ENCODE assay signal across 18 cellular contexts in the genomic region with DNA sequence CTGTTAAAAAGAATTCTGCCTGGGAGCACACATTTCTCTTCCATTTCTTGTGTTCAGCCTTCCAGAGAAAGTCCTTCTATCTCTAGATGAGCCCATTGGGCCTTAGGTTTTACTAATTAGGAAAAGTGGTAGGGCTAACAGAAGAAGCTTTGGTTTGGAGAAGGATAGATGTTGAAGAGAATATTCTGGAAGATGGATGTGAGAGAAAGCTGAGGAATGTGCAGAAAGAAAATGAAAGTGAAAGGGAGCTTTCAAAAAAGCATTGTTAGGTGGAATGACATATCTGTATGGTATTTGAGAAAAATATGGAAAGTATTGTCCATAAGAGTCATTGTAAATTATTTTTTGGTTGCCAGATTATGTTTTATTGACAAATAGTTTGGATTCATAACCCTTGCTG.
DNase-seq lines count a peak whose midpoint lies in the region; ATAC-seq, FAIRE-seq and TF ChIP-seq lines count a peak whose summit lies in the region.
"Had no signal": no experiment of that assay in that cellular context is flagged by ENCODE, and none has a peak within 500 bp of the region (broad histone marks: within the 10 kb centered on the region; RNA-seq: fewer than 3 reads in every experiment).

No MANE protein-coding gene starts in this region.

- H3K79me2 ChIP-seq in astrocyte (ENCODE audit: insufficient read depth, low read length), result no peaks in the 10 kb centered on the region

- H2BK20ac ChIP-seq in IMR-90 (ENCODE audit: low read depth, low read length), result 0 out of 2 replicates have a peak overlapping the region, but pooled peaks have one; percentile 9

- H3K36me3 Mint-ChIP-seq in Calu3 (ENCODE audit: insufficient read depth, unreplicated experiment) (peaks cover 8% of the 10 kb centered on the region), astrocyte (ENCODE audit: low read depth, unreplicated experiment) (no peaks in the 10 kb centered on the region)

- peak overlapping the region; percentile 52; the same call in 1 of the 2 replicates for H2BK120ac ChIP-seq in IMR-90 (ENCODE audit: low read depth, low read length)

- H4K8ac ChIP-seq in IMR-90 (ENCODE audit: low read depth in 2 of 2, low read length in 2 of 2), result peak overlapping the region in 1 of 2 experiments; percentile 48; a peak in 2 of 4 replicates

- no peaks in the 10 kb centered on the region for H3K36me3 ChIP-seq in IMR-90 (ENCODE audit: control insufficient read depth, insufficient read depth, low read length)
- no peaks in the 10 kb centered on the region for H3K36me3 ChIP-seq in astrocyte (ENCODE audit: insufficient read depth, low read length)
- H3K36me3 ChIP-seq: esophagus squamous epithelium had no signal

- FAIRE-seq in astrocyte (lab: Jason Lieb, UNC), result no peak
- FAIRE-seq: GM19239 had no signal

- dilution Hi-C loops in IMR-90 (cut with HindIII; ENCODE audit: low sequenced_read_pairs, unreplicated experiment), result no loop called here

- no peak overlapping the region for H2BK5ac ChIP-seq in IMR-90 (ENCODE audit: low read depth, low read length, poor library complexity, severe bottlenecking)

- ATAC-seq in IMR-90 (ENCODE audit: low read depth), result no peak
- no peak for ATAC-seq in GM21737 (IDR thresholded peaks at IDR 0.05; ENCODE audit: unreplicated experiment)
- ATAC-seq: activated CD4-positive, alpha-beta T cell treated with anti-CD3 and anti-CD28 coated beads for 36 hours; left lobe of liver had no signal

- DNase-seq in Calu3 (no peak), IMR-90 (peak; percentile 17), astrocyte (ENCODE audit: low read depth) (peak; percentile 31), iris pigment epithelial cell (ENCODE audit: low read depth) (peak; percentile 67), HPDE6-E6E7 (ENCODE audit: extremely low spot score) (no peak), COR-L47 (lab: John Stamatoyannopoulos, UW) (no peak), DMS 273 (lab: John Stamatoyannopoulos, UW; ENCODE audit: unreplicated experiment) (no peak)
- DNase-seq: activated CD4-positive, alpha-beta T cell treated with anti-CD3 and anti-CD28 coated beads for 36 hours; activated naive CD4-positive, alpha-beta T cell treated with anti-CD3 and anti-CD28 coated beads for 36 hours; AML-193; esophagus squamous epithelium; NCI-H1417 treated with DMSO at 0.1 percent for 48 hours; stimulated activated CD4-positive, alpha-beta T cell treated with anti-CD3 and anti-CD28 coated beads, Interleukin-2, amount 100 ng/mL, for 48 hours; substantia nigra; T-helper 9 cell had no signal

- H3K4me1 Mint-ChIP-seq in Calu3 (ENCODE audit: low read depth, unreplicated experiment) (peaks cover 47% of the 10 kb centered on the region), astrocyte (ENCODE audit: low read depth, unreplicated experiment) (peaks cover 23% of the 10 kb centered on the region)
- H3K4me1 Mint-ChIP-seq: activated CD4-positive, alpha-beta T cell treated with anti-CD3 and anti-CD28 coated beads for 36 hours had no signal

- no peak overlapping the region for H4K91ac ChIP-seq in IMR-90 (ENCODE audit: insufficient read depth, low read depth, low read length)

- no peaks in the 10 kb centered on the region for H3K79me1 ChIP-seq in IMR-90 (ENCODE audit: low read depth in 1 of 2, low read length in 2 of 2)

- H3K56ac ChIP-seq in IMR-90 (ENCODE audit: extremely low read depth, insufficient read depth, low read length), result no peak overlapping the region

- H3K27ac Mint-ChIP-seq in Calu3 (ENCODE audit: unreplicated experiment), result peak overlapping the region; percentile 90
- peak overlapping the region; percentile 95 for H3K27ac Mint-ChIP-seq in astrocyte (ENCODE audit: unreplicated experiment)
- H3K27ac Mint-ChIP-seq: activated CD4-positive, alpha-beta T cell treated with anti-CD3 and anti-CD28 coated beads for 36 hours; activated naive CD4-positive, alpha-beta T cell treated with anti-CD3 and anti-CD28 coated beads for 36 hours had no signal

- no peak for TF ChIP-seq RAD21 in IMR-90 (IDR thresholded peaks at IDR 0.05; ENCODE audit: low read length)

- H3K4ac ChIP-seq in IMR-90 (ENCODE audit: low read depth, low read length), result no peak overlapping the region

- H3K9me1 ChIP-seq in IMR-90 (ENCODE audit: insufficient read depth, low read length), result no peaks in the 10 kb centered on the region

- H3K4me2 ChIP-seq in IMR-90 (ENCODE audit: low read depth, low read length) (peak overlapping the region; percentile 93; the same call in 1 of the 2 replicates), astrocyte (ENCODE audit: low read length) (peak overlapping the region; percentile 73)

- intact Hi-C loops in Calu3 (cut with micrococcal nuclease; ENCODE audit: unreplicated experiment), result loop anchor here (5.0 to 10.0 kb wide), 3 partner anchors 40 to 468 kb away; no protein-coding TSS in a partner anchor
- intact Hi-C loops in IMR-90 (cut with micrococcal nuclease), result no loop called here

- no peak for TF ChIP-seq POLR2A in IMR-90 (IDR thresholded peaks at IDR 0.05; ENCODE audit: low read depth, low read length)

- H3K27ac ChIP-seq in IMR-90 (ENCODE audit: insufficient read depth, low read length), result no peak overlapping the region
- peak overlapping the region; percentile 66 for H3K27ac ChIP-seq in astrocyte (ENCODE audit: low read depth, low read length)
- H3K27ac ChIP-seq: esophagus squamous epithelium had no signal

- no peak overlapping the region for H3K14ac ChIP-seq in IMR-90 (replicated peaks; ENCODE audit: low read depth, low read length)

- H2AFZ ChIP-seq in IMR-90 (replicated peaks; ENCODE audit: low read length, poor library complexity) (no peak overlapping the region), astrocyte (ENCODE audit: low read depth, low read length) (peak overlapping the region; percentile 49)

- no peak overlapping the region for H2AK5ac ChIP-seq in IMR-90 (ENCODE audit: low read depth, low read length)

- in situ Hi-C loops in IMR-90 (cut with MboI; ENCODE audit: low sequenced_read_pairs), result no loop called here

- CTCF ChIA-PET in Calu3 (lab: Charles Lee) (no interaction called here), IMR-90 (lab: Yijun Ruan, JAX) (interaction anchor here (1.3 kb wide), 2 partner anchors 14 to 471 kb away, joined by 3 to 4 read pairs; no protein-coding TSS in a partner anchor)

- H3K4me3 ChIP-seq in IMR-90 (ENCODE audit: insufficient read depth, low read depth, low read length), result no peak overlapping the region; the same call in 1 of the 2 replicates
- H3K4me3 ChIP-seq in astrocyte (ENCODE audit: insufficient read depth, low read depth, low read length), result peak overlapping the region; percentile 23
- H3K4me3 ChIP-seq: esophagus squamous epithelium had no signal

- H2AK9ac ChIP-seq in IMR-90 (replicated peaks; ENCODE audit: low read depth, low read length, poor library complexity), result no peak overlapping the region

- BruUV-seq in Calu3 (replicated peaks; lab: Mats Ljungman, UMichigan), result no TSS peak
- BruUV-seq in IMR-90 (replicated peaks; lab: Mats Ljungman, UMichigan), result no TSS peak

- no peaks in the 10 kb centered on the region for H3K27me3 Mint-ChIP-seq in Calu3 (ENCODE audit: unreplicated experiment)
- H3K27me3 Mint-ChIP-seq in astrocyte (ENCODE audit: low read depth, unreplicated experiment), result no peaks in the 10 kb centered on the region
- H3K27me3 Mint-ChIP-seq: activated CD4-positive, alpha-beta T cell treated with anti-CD3 and anti-CD28 coated beads for 36 hours had no signal

- H3K9me3 Mint-ChIP-seq in Calu3 (ENCODE audit: low read depth, unreplicated experiment) (no peaks in the 10 kb centered on the region), astrocyte (ENCODE audit: unreplicated experiment) (no peaks in the 10 kb centered on the region)

- H3K27me3 ChIP-seq in IMR-90 (ENCODE audit: control insufficient read depth, insufficient read depth, low read length) (no peaks in the 10 kb centered on the region), astrocyte (ENCODE audit: insufficient read depth, low read length) (no peaks in the 10 kb centered on the region)
- H3K27me3 ChIP-seq: esophagus squamous epithelium had no signal

- no peak overlapping the region for H2BK15ac ChIP-seq in IMR-90 (ENCODE audit: low read depth, low read length)

- H3K9me3 ChIP-seq in IMR-90 (ENCODE audit: control insufficient read depth, insufficient read depth, low read length) (no peaks in the 10 kb centered on the region), astrocyte (ENCODE audit: insufficient read depth, low read depth, low read length) (no peaks in the 10 kb centered on the region)
- H3K9me3 ChIP-seq: esophagus squamous epithelium had no signal

- H3K23ac ChIP-seq in IMR-90 (ENCODE audit: low read depth, low read length), result no peak overlapping the region

- no peak overlapping the region for H3K9ac ChIP-seq in IMR-90 (ENCODE audit: low read depth, low read length)
- H3K9ac ChIP-seq in astrocyte (ENCODE audit: low read length), result peak overlapping the region; percentile 38

- no peak overlapping the region for H3K4me3 Mint-ChIP-seq in Calu3 (ENCODE audit: low read depth, unreplicated experiment)
- no peak overlapping the region for H3K4me3 Mint-ChIP-seq in astrocyte (ENCODE audit: unreplicated experiment)
- H3K4me3 Mint-ChIP-seq: activated CD4-positive, alpha-beta T cell treated with anti-CD3 and anti-CD28 coated beads for 36 hours; activated naive CD4-positive, alpha-beta T cell treated with anti-CD3 and anti-CD28 coated beads for 36 hours had no signal

- H4K5ac ChIP-seq in IMR-90 (ENCODE audit: low read depth, low read length), result peak overlapping the region; percentile 64; the same call in 1 of the 2 replicates

- H4K20me1 ChIP-seq in IMR-90 (ENCODE audit: insufficient read depth, low read length) (no peaks in the 10 kb centered on the region), astrocyte (ENCODE audit: insufficient read depth, low read length) (no peaks in the 10 kb centered on the region)

- TF ChIP-seq CTCF in Calu3 (IDR thresholded peaks at IDR 0.05; ENCODE audit: unreplicated experiment) (no peak), IMR-90 (conservative IDR thresholded peaks at IDR 0.05; ENCODE audit: low read depth, low read length) (no peak), astrocyte (IDR thresholded peaks at IDR 0.05; ENCODE audit: insufficient read depth, low read depth, low read length) (no peak)

- H3K18ac ChIP-seq in IMR-90 (ENCODE audit: low read depth, low read length), result peak overlapping the region; percentile 76; the same call in 1 of the 2 replicates

- POLR2A ChIA-PET in IMR-90 (lab: Charles Lee; ENCODE audit: unreplicated experiment), result no interaction called here

- H3K4me1 ChIP-seq in IMR-90 (ENCODE audit: control insufficient read depth, insufficient read depth, low read length) (no peaks in the 10 kb centered on the region), astrocyte (ENCODE audit: insufficient read depth, low read length) (peaks cover 19% of the 10 kb centered on the region)

TF ChIP-seq in IMR-90, 13 proteins besides CTCF, POLR2A, EP300 and RAD21:
- TF ChIP-seq, protein P1, sequence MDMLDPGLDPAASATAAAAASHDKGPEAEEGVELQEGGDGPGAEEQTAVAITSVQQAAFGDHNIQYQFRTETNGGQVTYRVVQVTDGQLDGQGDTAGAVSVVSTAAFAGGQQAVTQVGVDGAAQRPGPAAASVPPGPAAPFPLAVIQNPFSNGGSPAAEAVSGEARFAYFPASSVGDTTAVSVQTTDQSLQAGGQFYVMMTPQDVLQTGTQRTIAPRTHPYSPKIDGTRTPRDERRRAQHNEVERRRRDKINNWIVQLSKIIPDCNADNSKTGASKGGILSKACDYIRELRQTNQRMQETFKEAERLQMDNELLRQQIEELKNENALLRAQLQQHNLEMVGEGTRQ (IDR thresholded peaks at IDR 0.05; ENCODE audit: low read depth, low read length), result no peak

Comparison
In these comparisons a context has a peak if more than half of its experiments do, and no peak if none do; other contexts are left out.
1. DNase-seq: peak in IMR-90 (single experiment), astrocyte (single experiment) and iris pigment epithelial cell (single experiment); none in Calu3 (single experiment), HPDE6-E6E7 (single experiment), COR-L47 (single experiment) and DMS 273 (single experiment).